12 cellular contexts compared by ENCODE assay signal in genomic region chr1:109478806-109479205, GRCh38. TPM values are rescaled to one million over a fixed set of nuclear protein-coding genes. Genes with fewer than 3 reads are reported as not detected.
A peak's percentile ranks its signal among the peaks of the same experiment; 100 is the strongest.
DNase-seq lines count a peak whose midpoint lies in the region; ATAC-seq and TF ChIP-seq lines count a peak whose summit lies in the region.
"Had no signal": no experiment of that assay in that cellular context is flagged by ENCODE, and none has a peak within 500 bp of the region (broad histone marks: within the 10 kb centered on the region; RNA-seq: fewer than 3 reads in every experiment).

No MANE protein-coding gene starts in this region.

- CTCF ChIA-PET in CD4-positive, alpha-beta memory T cell (lab: Charles Lee; ENCODE audit: partially characterized antibody) = interaction anchor here (0.8 to 2.2 kb wide), 7 partner anchors 9 to 202 kb away, joined by 3 to 9 read pairs (median 4); partner anchors contain the start of gene CYB561D1
- CTCF ChIA-PET in activated CD8-positive, alpha-beta T cell treated with anti-CD3 and anti-CD28 coated beads for 36 hours (lab: Charles Lee) = interaction anchor here (1.0 to 2.6 kb wide), 4 partner anchors 9 to 54 kb away, joined by 4 to 13 read pairs (median 10); partner anchors contain the start of gene CYB561D1

- H3K9me3 Mint-ChIP-seq in CD4-positive, alpha-beta memory T cell = no peaks in the 10 kb centered on the region
- H3K9me3 Mint-ChIP-seq in activated CD8-positive, alpha-beta T cell treated with anti-CD3 and anti-CD28 coated beads for 36 hours = no peaks in the 10 kb centered on the region
- H3K9me3 Mint-ChIP-seq: activated T-helper 1 cell treated with anti-CD3 and anti-CD28 coated beads, Interleukin-12 subunit alpha, Interleukin-12 subunit beta, Interleukin-2, Interleukin-4 antibody, amounts not matched to agents 30 ng/mL and 10 ng/mL and 1 ng/mL, durations not matched to agents 14 hours and 24 hours and 36 hours had no signal

- H3K9me3 ChIP-seq in CD4-positive, alpha-beta memory T cell (ENCODE audit: control insufficient read depth in 1 of 2, low read length in 2 of 2) = no peaks in the 10 kb centered on the region
- H3K9me3 ChIP-seq: esophagus muscularis mucosa, Peyer's patch had no signal

- H3K4me3 Mint-ChIP-seq in CD4-positive, alpha-beta memory T cell = peak overlapping the region in 1 of 8 donors; percentile 18
- no peak overlapping the region for H3K4me3 Mint-ChIP-seq in activated CD8-positive, alpha-beta T cell treated with anti-CD3 and anti-CD28 coated beads for 36 hours
- H3K4me3 Mint-ChIP-seq: activated T-helper 1 cell treated with anti-CD3 and anti-CD28 coated beads, Interleukin-12 subunit alpha, Interleukin-12 subunit beta, Interleukin-2, Interleukin-4 antibody, amounts not matched to agents 30 ng/mL and 10 ng/mL and 1 ng/mL, durations not matched to agents 14 hours and 24 hours and 36 hours had no signal

- H3K27ac Mint-ChIP-seq in CD4-positive, alpha-beta memory T cell = peak overlapping the region in 1 of 7 donors; percentile 32
- H3K27ac Mint-ChIP-seq in activated CD8-positive, alpha-beta T cell treated with anti-CD3 and anti-CD28 coated beads for 36 hours = no peak overlapping the region
- H3K27ac Mint-ChIP-seq: activated T-helper 1 cell treated with anti-CD3 and anti-CD28 coated beads, Interleukin-12 subunit alpha, Interleukin-12 subunit beta, Interleukin-2, Interleukin-4 antibody, amounts not matched to agents 30 ng/mL and 10 ng/mL and 1 ng/mL, durations not matched to agents 14 hours and 24 hours and 36 hours had no signal

- no peak for TF ChIP-seq CTCF in activated CD8-positive, alpha-beta T cell treated with anti-CD3 and anti-CD28 coated beads for 36 hours (IDR thresholded peaks at IDR 0.05)
- no peak for TF ChIP-seq CTCF in GM20000 (IDR thresholded peaks at IDR 0.05; ENCODE audit: extremely low read depth, missing control alignments)

- peaks cover 13% of the 10 kb centered on the region for H3K27me3 ChIP-seq in CD4-positive, alpha-beta memory T cell (ENCODE audit: insufficient read depth, low read length)
- H3K27me3 ChIP-seq: esophagus muscularis mucosa, Peyer's patch had no signal

- no peak overlapping the region for H3K27ac ChIP-seq in CD4-positive, alpha-beta memory T cell (ENCODE audit: low read depth, low read length)
- H3K27ac ChIP-seq: esophagus muscularis mucosa, Peyer's patch had no signal

- peak in 4 of 5 donors; percentile 40 to 55 (median 46) for DNase-seq in CD4-positive, alpha-beta memory T cell
- DNase-seq in HT-29 (ENCODE audit: low spot score) = peak; percentile 65
- DNase-seq in activated CD8-positive, alpha-beta T cell treated with anti-CD3 and anti-CD28 coated beads for 36 hours = peak; percentile 57
- DNase-seq in iPS-NIHi7 (ENCODE audit: extremely low spot score) = peak; percentile 68
- DNase-seq in effector CD4-positive, alpha-beta T cell = no peak
- DNase-seq in GM20000 (ENCODE audit: low spot score) = no peak
- DNase-seq: C1 segment of cervical spinal cord, Peyer's patch had no signal

- intact Hi-C loops in CD4-positive, alpha-beta memory T cell (cut with micrococcal nuclease) = no loop called here
- intact Hi-C loops in activated CD8-positive, alpha-beta T cell treated with anti-CD3 and anti-CD28 coated beads for 36 hours (cut with micrococcal nuclease) = no loop called here

- H3K27me3 Mint-ChIP-seq in CD4-positive, alpha-beta memory T cell = peaks cover 6 to 29% of the 10 kb centered on the region in 2 donors
- H3K27me3 Mint-ChIP-seq in activated CD8-positive, alpha-beta T cell treated with anti-CD3 and anti-CD28 coated beads for 36 hours = peaks cover 6% of the 10 kb centered on the region

- POLR2A ChIA-PET in CD4-positive, alpha-beta memory T cell (lab: Charles Lee; ENCODE audit: partially characterized antibody) = interaction anchor here (1.3 kb wide), 1 partner anchor 52 kb away, joined by 4 read pairs; no protein-coding TSS in a partner anchor
- POLR2A ChIA-PET in activated CD8-positive, alpha-beta T cell treated with anti-CD3 and anti-CD28 coated beads for 36 hours (lab: Charles Lee) = interaction anchor here (1.2 kb wide), 1 partner anchor 15 kb away, joined by 6 read pairs; the partner anchor contains the start of gene CYB561D1

- H3K36me3 ChIP-seq in CD4-positive, alpha-beta memory T cell (ENCODE audit: insufficient read depth, low read length) = no peaks in the 10 kb centered on the region
- H3K36me3 ChIP-seq: Peyer's patch had no signal

- no peak overlapping the region for H3K4me3 ChIP-seq in CD4-positive, alpha-beta memory T cell (ENCODE audit: low read length in 2 of 2)
- H3K4me3 ChIP-seq: esophagus muscularis mucosa, Peyer's patch had no signal

- H3K4me1 Mint-ChIP-seq in CD4-positive, alpha-beta memory T cell = peaks cover 8 to 28% (median 19%) of the 10 kb centered on the region in 4 donors
- peaks cover 14% of the 10 kb centered on the region for H3K4me1 Mint-ChIP-seq in activated CD8-positive, alpha-beta T cell treated with anti-CD3 and anti-CD28 coated beads for 36 hours (ENCODE audit: low read depth)

- no peak for ATAC-seq in activated CD8-positive, alpha-beta T cell treated with anti-CD3 and anti-CD28 coated beads for 36 hours
- ATAC-seq in HG02798 (IDR thresholded peaks at IDR 0.05; ENCODE audit: poor library complexity, unreplicated experiment) (no peak), HG02884 (IDR thresholded peaks at IDR 0.05; ENCODE audit: unreplicated experiment) (no peak)

- peaks cover 0 to 4% of the 10 kb centered on the region in 2 donors for H3K36me3 Mint-ChIP-seq in CD4-positive, alpha-beta memory T cell
- no peaks in the 10 kb centered on the region for H3K36me3 Mint-ChIP-seq in activated CD8-positive, alpha-beta T cell treated with anti-CD3 and anti-CD28 coated beads for 36 hours (ENCODE audit: low read depth)

- H3K4me1 ChIP-seq in CD4-positive, alpha-beta memory T cell (ENCODE audit: insufficient read depth, low read length) = peaks cover 6% of the 10 kb centered on the region

RNA-seq across cellular contexts. Expression of gene ATXN7L2, which starts 4.9 kb away (rescaled TPM):
- total RNA-seq in CD4-positive, alpha-beta memory T cell = 1 to 10 TPM; 7.4 to 9.0 TPM
- 1 to 10 TPM; 1.9 to 6.9 TPM for polyA plus RNA-seq in CD4-positive, alpha-beta memory T cell
- total RNA-seq in HT-29 (2014; rRNA removed; shearing (Covaris generic)) = 10.8 and 14.1 TPM in 2 replicates
- total RNA-seq in activated CD8-positive, alpha-beta T cell treated with anti-CD3 and anti-CD28 coated beads for 36 hours = 10 to 100 TPM; 11.2 to 13.7 TPM

RNA-seq across cellular contexts. Expression of gene SYPL2, which starts 12.5 kb away (rescaled TPM):
- not detected for total RNA-seq in CD4-positive, alpha-beta memory T cell
- not detected for polyA plus RNA-seq in CD4-positive, alpha-beta memory T cell
- total RNA-seq in HT-29 (2014; rRNA removed; shearing (Covaris generic)) = not detected in 2 replicates
- total RNA-seq in activated CD8-positive, alpha-beta T cell treated with anti-CD3 and anti-CD28 coated beads for 36 hours = not detected
- total RNA-seq: activated T-helper 1 cell treated with anti-CD3 and anti-CD28 coated beads, Interleukin-12 subunit alpha, Interleukin-12 subunit beta, Interleukin-2, Interleukin-4 antibody, amounts not matched to agents 30 ng/mL and 10 ng/mL and 1 ng/mL, durations not matched to agents 14 hours and 24 hours and 36 hours had no signal

RNA-seq across cellular contexts. Expression of gene CYB561D1, which starts 15.1 kb away (rescaled TPM):
- total RNA-seq in CD4-positive, alpha-beta memory T cell = 10 to 100 TPM; 40.7 to 41.6 TPM
- 10 to 100 TPM; 13.6 to 17.1 TPM for polyA plus RNA-seq in CD4-positive, alpha-beta memory T cell
- total RNA-seq in HT-29 (2014; rRNA removed; shearing (Covaris generic)) = 5.9 TPM in 2 replicates
- 1 to 10 TPM; 7.0 to 9.5 TPM for total RNA-seq in activated CD8-positive, alpha-beta T cell treated with anti-CD3 and anti-CD28 coated beads for 36 hours

RNA-seq across cellular contexts. Expression of gene AMIGO1, which starts 30.7 kb away (rescaled TPM):
- 10 to 100 TPM; 28.1 to 29.3 TPM for total RNA-seq in CD4-positive, alpha-beta memory T cell
- polyA plus RNA-seq in CD4-positive, alpha-beta memory T cell = 10 to 100 TPM in 1 of 2 donors, 1 to 10 TPM in 1; 6.4 to 19.8 TPM
- 1.1 and 1.2 TPM in 2 replicates for total RNA-seq in HT-29 (2014; rRNA removed; shearing (Covaris generic))
- 1 to 10 TPM; 1.3 to 1.7 TPM for total RNA-seq in activated CD8-positive, alpha-beta T cell treated with anti-CD3 and anti-CD28 coated beads for 36 hours

RNA-seq across cellular contexts. Expression of gene PSMA5, which starts 52.6 kb away (rescaled TPM):
- total RNA-seq in CD4-positive, alpha-beta memory T cell = 10 to 100 TPM; 87.7 to 90.2 TPM
- polyA plus RNA-seq in CD4-positive, alpha-beta memory T cell = 100 to 1,000 TPM in 1 of 2 donors, 10 to 100 TPM in 1; 96.7 to 122 TPM
- total RNA-seq in HT-29 (2014; rRNA removed; shearing (Covaris generic)) = 61.2 and 80.9 TPM in 2 replicates
- 100 to 1,000 TPM; 192 to 210 TPM for total RNA-seq in activated CD8-positive, alpha-beta T cell treated with anti-CD3 and anti-CD28 coated beads for 36 hours

Comparison
In these comparisons a context has a peak if more than half of its experiments do, and no peak if none do; other contexts are left out.
1. DNase-seq: peak in CD4-positive, alpha-beta memory T cell (4 of 5), HT-29 (single experiment), activated CD8-positive, alpha-beta T cell treated with anti-CD3 and anti-CD28 coated beads for 36 hours (single experiment) and iPS-NIHi7 (single experiment); none in effector CD4-positive, alpha-beta T cell (single experiment) and GM20000 (single experiment).